Comparison of ENCODE assay signal across 13 cellular contexts in genomic region chr4:147776600-147777175, GRCh38.
"Had no signal": no experiment of that assay in that cellular context is flagged by ENCODE, and none has a peak within 500 bp of the region (broad histone marks: within the 10 kb centered on the region; RNA-seq: fewer than 3 reads in every experiment).

No MANE protein-coding gene starts in this region.

- H3K27ac ChIP-seq: body of pancreas, gastroesophageal sphincter, stomach had no signal

- H3K9me3 Mint-ChIP-seq: activated B cell treated with CpG ODN at 0.5 μM for 24 hours; activated CD4-positive, alpha-beta T cell treated with anti-CD3 and anti-CD28 coated beads, Interleukin-2, amount 10 ng/mL, durations not matched to agents 24 days and 14 days; central memory CD8-positive, alpha-beta T cell; natural killer cell treated with Interleukin-12 subunit alpha and Interleukin-12 subunit beta and Interleukin-15 and Interleukin-18, amount 100 ng/mL, for 72 hours; T-helper 1 cell treated with Interleukin-12 subunit alpha and Interleukin-12 subunit beta and Interleukin-4 antibody, amounts not matched to agents 30 μg/mL and 1 μg/mL, for 36 hours had no signal

- DNase-seq: activated B cell treated with CpG ODN at 0.5 μM for 24 hours; activated CD4-positive, alpha-beta T cell treated with anti-CD3 and anti-CD28 coated beads, Interleukin-2, amount 10 ng/mL, durations not matched to agents 24 days and 14 days; activated naive CD4-positive, alpha-beta T cell treated with anti-CD3 and anti-CD28 coated beads, Interleukin-2, amount 50 U/mL, for 16 hours; body of pancreas; hippocampal formation; kidney glomerular epithelial cell; stimulated activated CD4-positive, alpha-beta T cell treated with anti-CD3 and anti-CD28 coated beads, Interleukin-4, amount 100 ng/mL, for 4 hours; stomach had no signal

- H3K4me3 ChIP-seq: adrenal gland, body of pancreas, gastroesophageal sphincter, stomach had no signal

- H3K36me3 ChIP-seq: adrenal gland, gastroesophageal sphincter, stomach had no signal

- H3K27me3 ChIP-seq: adrenal gland, body of pancreas, gastroesophageal sphincter, stomach had no signal

- H3K9me3 ChIP-seq: adrenal gland, body of pancreas, gastroesophageal sphincter, stomach had no signal

- H3K27ac Mint-ChIP-seq: activated B cell treated with CpG ODN at 0.5 μM for 24 hours; activated CD4-positive, alpha-beta T cell treated with anti-CD3 and anti-CD28 coated beads, Interleukin-2, amount 10 ng/mL, durations not matched to agents 24 days and 14 days; natural killer cell treated with Interleukin-12 subunit alpha and Interleukin-12 subunit beta and Interleukin-15 and Interleukin-18, amount 100 ng/mL, for 72 hours; T-helper 1 cell treated with Interleukin-12 subunit alpha and Interleukin-12 subunit beta and Interleukin-4 antibody, amounts not matched to agents 30 μg/mL and 1 μg/mL, for 36 hours had no signal

- H3K27me3 Mint-ChIP-seq: central memory CD8-positive, alpha-beta T cell; natural killer cell treated with Interleukin-12 subunit alpha and Interleukin-12 subunit beta and Interleukin-15 and Interleukin-18, amount 100 ng/mL, for 72 hours had no signal

- H3K4me3 Mint-ChIP-seq: activated B cell treated with CpG ODN at 0.5 μM for 24 hours; activated CD4-positive, alpha-beta T cell treated with anti-CD3 and anti-CD28 coated beads, Interleukin-2, amount 10 ng/mL, durations not matched to agents 24 days and 14 days; central memory CD8-positive, alpha-beta T cell; natural killer cell treated with Interleukin-12 subunit alpha and Interleukin-12 subunit beta and Interleukin-15 and Interleukin-18, amount 100 ng/mL, for 72 hours; T-helper 1 cell treated with Interleukin-12 subunit alpha and Interleukin-12 subunit beta and Interleukin-4 antibody, amounts not matched to agents 30 μg/mL and 1 μg/mL, for 36 hours had no signal

- H3K36me3 Mint-ChIP-seq: natural killer cell treated with Interleukin-12 subunit alpha and Interleukin-12 subunit beta and Interleukin-15 and Interleukin-18, amount 100 ng/mL, for 72 hours had no signal
